Comparison of ENCODE assay signal across 1 cellular context in genomic region chr4:158869001-158869400, GRCh38.
TF ChIP-seq lines count a peak whose summit lies in the region.

No MANE protein-coding gene starts in this region.

TF ChIP-seq in WTC11, 78 proteins besides CTCF, POLR2A, EP300 and RAD21 (continued from another document):
- TF ChIP-seq ATF6 (CRISPR knock-in tag; IDR thresholded peaks at IDR 0.05) = no peak
- TF ChIP-seq OVOL2 (CRISPR knock-in tag; IDR thresholded peaks at IDR 0.05; ENCODE audit: borderline replicate concordance) = no peak
